Comparison of ENCODE assay signal across 32 cellular contexts in the genomic region with DNA sequence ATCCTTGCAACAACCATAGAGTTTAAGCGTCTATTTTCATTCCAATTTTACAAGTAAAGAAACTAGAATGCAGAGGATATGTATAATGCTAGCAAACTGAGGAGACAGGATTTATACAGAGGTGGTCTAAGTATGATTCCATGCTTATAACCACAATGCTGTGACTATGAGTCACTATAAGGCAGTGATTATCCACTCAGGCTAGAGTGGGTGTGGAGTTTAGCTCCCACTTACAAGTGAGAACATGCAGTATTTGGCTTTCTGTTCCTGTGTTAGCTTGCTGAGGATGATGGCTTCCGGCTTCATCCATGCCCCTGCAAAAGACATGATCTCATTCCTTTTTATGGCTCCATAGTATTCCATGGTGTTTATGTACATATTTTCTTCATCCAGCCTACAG. TPM values are rescaled to one million over a fixed set of nuclear protein-coding genes. Genes with fewer than 3 reads are reported as not detected.
DNase-seq lines count a peak whose midpoint lies in the region; ATAC-seq, FAIRE-seq and TF ChIP-seq lines count a peak whose summit lies in the region.
"Had no signal": no experiment of that assay in that cellular context is flagged by ENCODE, and none has a peak within 500 bp of the region (broad histone marks: within the 10 kb centered on the region; RNA-seq: fewer than 3 reads in every experiment).

No MANE protein-coding gene starts in this region.

- no peaks in the 10 kb centered on the region for H3K4me1 ChIP-seq in aorta (ENCODE audit: control insufficient read depth in 1 of 2, insufficient read depth in 2 of 2, low read length in 2 of 2)
- H3K4me1 ChIP-seq: esophagus squamous epithelium, tibial artery had no signal

- ATAC-seq in aorta (ENCODE audit: low FRiP score): no peak
- no peak for ATAC-seq in HG03571 (IDR thresholded peaks at IDR 0.05; ENCODE audit: unreplicated experiment)
- ATAC-seq: activated T-helper 17 cell treated with anti-CD3 and anti-CD28 coated beads, Interleukin-2, amount 50 U/mL, for 72 hours; effector memory CD8-positive, alpha-beta T cell; K562; left lobe of liver had no signal

- intact Hi-C loops in aorta (cut with DNase I): no loop called here

- H3K36me3 ChIP-seq in WERI-Rb-1 (no peaks in the 10 kb centered on the region), aorta (ENCODE audit: control insufficient read depth in 1 of 2, insufficient read depth in 2 of 2, low read length in 1 of 2) (no peaks in the 10 kb centered on the region)
- H3K36me3 ChIP-seq: cardiac muscle cell, esophagus squamous epithelium, MG63, tibial artery had no signal

- H3K4me3 ChIP-seq in choroid plexus epithelial cell (ENCODE audit: low read depth, low read length) (no peak overlapping the region), foreskin fibroblast (ENCODE audit: low read depth in 1 of 2, low read length in 2 of 2) (no peak overlapping the region), WERI-Rb-1 (ENCODE audit: low read depth, low read length) (no peak overlapping the region), aorta (ENCODE audit: low read length in 2 of 2) (no peak overlapping the region)
- H3K4me3 ChIP-seq: cardiac muscle cell, esophagus squamous epithelium, K562, MG63, PC-9, tibial artery had no signal

- TF ChIP-seq CTCF in choroid plexus epithelial cell (conservative IDR thresholded peaks at IDR 0.05; ENCODE audit: low read depth, low read length) (no peak), foreskin fibroblast (IDR thresholded peaks at IDR 0.05; ENCODE audit: low read depth, low read length) (no peak), WERI-Rb-1 (IDR thresholded peaks at IDR 0.05; ENCODE audit: low read depth, low read length) (no peak)

- FAIRE-seq in RCC 7860 (lab: Jason Lieb, UNC): peak; percentile 45
- FAIRE-seq: G401.6, K562 had no signal

- H3K9me3 ChIP-seq in WERI-Rb-1 (ENCODE audit: severe bottlenecking) (no peaks in the 10 kb centered on the region), aorta (ENCODE audit: control insufficient read depth, low read length) (no peaks in the 10 kb centered on the region)
- H3K9me3 ChIP-seq: esophagus squamous epithelium, MG63, tibial artery had no signal

- H3K27ac ChIP-seq in WERI-Rb-1 (no peak overlapping the region), aorta (ENCODE audit: low read depth in 1 of 2, low read length in 2 of 2) (no peak overlapping the region), caudate nucleus (ENCODE audit: low read depth, low read length) (no peak overlapping the region)
- H3K27ac ChIP-seq: cardiac muscle cell, esophagus squamous epithelium, PC-9, tibial artery had no signal

- DNase-seq in EH (ENCODE audit: low read depth): peak; percentile 44
- no peak for DNase-seq in RCC 7860 (ENCODE audit: low spot score)
- peak; percentile 30 for DNase-seq in choroid plexus epithelial cell (ENCODE audit: low read depth)
- peak; percentile 37 to 54 for DNase-seq in foreskin fibroblast
- DNase-seq in WERI-Rb-1: no peak
- no peak for DNase-seq in aorta
- no peak for DNase-seq in caudate nucleus (lab: John Stamatoyannopoulos, UW)
- DNase-seq: activated CD4-positive, alpha-beta T cell treated with anti-CD3 and anti-CD28 coated beads for 4 hours; activated naive CD4-positive, alpha-beta T cell treated with anti-CD3 and anti-CD28 coated beads, Interleukin-2, amount 10 ng/mL, durations not matched to agents 7 days and 5 days; C1 segment of cervical spinal cord; COR-L47; effector memory CD8-positive, alpha-beta T cell; esophagus squamous epithelium; immature natural killer cell; mesenchymal stem cell; MG63; NCI-H1417 treated with DMSO at 0.1 percent for 48 hours; NCI-H2081 treated with DMSO at 0.1 percent for 48 hours; NCI-H2227 treated with DMSO at 0.1 percent for 48 hours; NCI-H69; nephron progenitor cell; PC-9; SHP77; stimulated activated CD4-positive, alpha-beta T cell treated with anti-CD3 and anti-CD28 coated beads, Interleukin-15, amount 100 ng/mL, for 24 hours; stimulated activated CD4-positive, alpha-beta T cell treated with anti-CD3 and anti-CD28 coated beads, Interleukin-4, amount 100 ng/mL, for 4 hours; tibial artery had no signal

- H3K27me3 ChIP-seq in WERI-Rb-1 (ENCODE audit: insufficient read depth, low read depth, severe bottlenecking): peaks cover 8% of the 10 kb centered on the region
- no peaks in the 10 kb centered on the region for H3K27me3 ChIP-seq in aorta (ENCODE audit: control insufficient read depth in 1 of 2, insufficient read depth in 2 of 2, low read length in 1 of 2)
- H3K27me3 ChIP-seq: cardiac muscle cell, esophagus squamous epithelium, MG63, tibial artery had no signal

- WGBS in aorta, 2 donors: 73 to 88% methylated on average over 2 of the region's 2 CpGs

RNA-seq across cellular contexts. Expression of a gene that starts 41.6 kb away (rescaled TPM):
- 1 to 10 TPM; 5.9 to 6.2 TPM for total RNA-seq in aorta
- 1 to 10 TPM in 1 of 2 donors, under 1 TPM in 1; 0.75 to 7.2 TPM for polyA plus RNA-seq in aorta
- total RNA-seq: PC-9 had no signal
- polyA plus RNA-seq: immature natural killer cell had no signal

Comparison
In these comparisons a context has a peak if more than half of its experiments do, and no peak if none do; other contexts are left out.
1. DNase-seq: peak in EH (single experiment), choroid plexus epithelial cell (single experiment) and foreskin fibroblast (2 of 2); none in RCC 7860 (single experiment), WERI-Rb-1 (single experiment), aorta (0 of 2) and caudate nucleus (0 of 61).